Comparison of ENCODE assay signal across 16 cellular contexts in the genomic region with DNA sequence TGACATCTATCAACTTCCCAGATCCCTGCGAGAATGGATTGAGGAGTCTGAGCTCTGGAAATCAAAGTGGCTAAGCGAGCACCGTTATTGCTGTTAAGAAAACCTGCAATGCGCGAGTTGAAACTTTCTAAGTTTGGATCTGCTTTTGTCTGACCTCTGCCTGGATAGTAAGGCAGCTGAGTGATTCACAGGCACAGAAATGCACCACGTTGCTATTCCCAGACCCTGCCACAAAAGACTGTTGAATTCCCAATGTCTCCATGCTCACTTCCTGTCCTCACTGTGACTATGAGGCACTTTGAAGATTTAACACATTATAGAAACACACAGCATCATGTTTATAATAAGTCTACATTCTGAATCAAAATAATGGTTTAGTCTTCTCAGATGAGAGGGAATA. TPM values are rescaled to one million over a fixed set of nuclear protein-coding genes. Genes with fewer than 3 reads are reported as not detected.
A peak's percentile ranks its signal among the peaks of the same experiment; 100 is the strongest.
DNase-seq lines count a peak whose midpoint lies in the region; ATAC-seq and TF ChIP-seq lines count a peak whose summit lies in the region.
"Had no signal": no experiment of that assay in that cellular context is flagged by ENCODE, and none has a peak within 500 bp of the region (broad histone marks: within the 10 kb centered on the region; RNA-seq: fewer than 3 reads in every experiment).

No MANE protein-coding gene starts in this region.

- no peak overlapping the region for H3K4me3 ChIP-seq in fibroblast of mammary gland (ENCODE audit: control insufficient read depth, low read depth, low read length)
- H3K4me3 ChIP-seq in neural progenitor cell = no peak overlapping the region
- H3K4me3 ChIP-seq in colonic mucosa = no peak overlapping the region
- no peak overlapping the region for H3K4me3 ChIP-seq in gastroesophageal sphincter
- no peak overlapping the region for H3K4me3 ChIP-seq in left lung
- H3K4me3 ChIP-seq: BLaER1 treated with 17β-estradiol and CSF1 and Interleukin-3, amounts not matched to agents 10 nM and 100 nM had no signal

- no peaks in the 10 kb centered on the region for H3K36me3 Mint-ChIP-seq in neural progenitor cell

- no peak for TF ChIP-seq EP300 in gastroesophageal sphincter (IDR thresholded peaks at IDR 0.05)

- WGBS in gastroesophageal sphincter (ENCODE audit: low coverage in 1 of 2), 2 donors = 70% methylated on average over 6 of the region's 6 CpGs; no CpG with 5 or more reads in 1 of the 2 donors

- no peaks in the 10 kb centered on the region for H4K20me1 ChIP-seq in neural progenitor cell (ENCODE audit: low read depth)
- H4K20me1 ChIP-seq: BLaER1 treated with 17β-estradiol and CSF1 and Interleukin-3, amounts not matched to agents 10 nM and 100 nM had no signal

- peaks cover 9% of the 10 kb centered on the region for H3F3A ChIP-seq in neural progenitor cell (ENCODE audit: low read depth)

- peak overlapping the region; percentile 7 for H3K4me2 ChIP-seq in neural progenitor cell
- H3K4me2 ChIP-seq: BLaER1 treated with 17β-estradiol and CSF1 and Interleukin-3, amounts not matched to agents 10 nM and 100 nM had no signal

- H3K27ac Mint-ChIP-seq in neural progenitor cell = peak overlapping the region; percentile 75
- H3K27ac Mint-ChIP-seq: naive thymus-derived CD8-positive, alpha-beta T cell; progenitor cell of endocrine pancreas had no signal

- no peak overlapping the region for H3K4me3 Mint-ChIP-seq in neural progenitor cell
- H3K4me3 Mint-ChIP-seq: naive thymus-derived CD8-positive, alpha-beta T cell had no signal

- H3K27me3 ChIP-seq in neural progenitor cell (no peaks in the 10 kb centered on the region), colonic mucosa (no peaks in the 10 kb centered on the region), gastroesophageal sphincter (no peaks in the 10 kb centered on the region), left lung (no peaks in the 10 kb centered on the region)
- H3K27me3 ChIP-seq: BLaER1 treated with 17β-estradiol and CSF1 and Interleukin-3, amounts not matched to agents 10 nM and 100 nM had no signal

- peaks cover 3% of the 10 kb centered on the region for H3K9me3 Mint-ChIP-seq in neural progenitor cell

- ATAC-seq in gastroesophageal sphincter (no peak), left lung (no peak)
- ATAC-seq: naive thymus-derived CD8-positive, alpha-beta T cell had no signal

- in situ Hi-C loops in SK-MEL-5 (cut with HindIII; ENCODE audit: low pct_unique_long_range_greater_than_20kb, low sequenced_read_pairs) = no loop called here

- H3K9ac ChIP-seq in neural progenitor cell = no peak overlapping the region
- no peak overlapping the region for H3K9ac ChIP-seq in colonic mucosa (ENCODE audit: low read depth in 2 of 2, low read length in 2 of 2)
- H3K9ac ChIP-seq: BLaER1 treated with 17β-estradiol and CSF1 and Interleukin-3, amounts not matched to agents 10 nM and 100 nM had no signal

- peaks cover 18% of the 10 kb centered on the region for H3K4me1 Mint-ChIP-seq in neural progenitor cell

- intact Hi-C loops in colonic mucosa (cut with DNase I) (no loop called here), left lung (cut with DNase I) (no loop called here)

- TF ChIP-seq CTCF in fibroblast of mammary gland (conservative IDR thresholded peaks at IDR 0.05; ENCODE audit: control insufficient read depth, insufficient read depth, low read depth, low read length) = no peak
- TF ChIP-seq CTCF in neural progenitor cell (IDR thresholded peaks at IDR 0.05) = no peak
- TF ChIP-seq CTCF in colonic mucosa (IDR thresholded peaks at IDR 0.05) = no peak
- no peak for TF ChIP-seq CTCF in gastroesophageal sphincter (IDR thresholded peaks at IDR 0.05)
- TF ChIP-seq CTCF in left lung (IDR thresholded peaks at IDR 0.05) = no peak

- H3K27me3 Mint-ChIP-seq in neural progenitor cell (ENCODE audit: insufficient read depth, low read depth) = no peaks in the 10 kb centered on the region
- H3K27me3 Mint-ChIP-seq: progenitor cell of endocrine pancreas had no signal

- H3K36me3 ChIP-seq in neural progenitor cell (no peaks in the 10 kb centered on the region), colonic mucosa (no peaks in the 10 kb centered on the region), gastroesophageal sphincter (no peaks in the 10 kb centered on the region), left lung (no peaks in the 10 kb centered on the region)
- H3K36me3 ChIP-seq: BLaER1 treated with 17β-estradiol and CSF1 and Interleukin-3, amounts not matched to agents 10 nM and 100 nM had no signal

- DNase-seq in EH (ENCODE audit: low read depth) (peak; percentile 80), SK-MEL-5 (ENCODE audit: low read depth, low spot score) (peak; percentile 25), fibroblast of mammary gland (ENCODE audit: low read depth) (peak; percentile 22), neural progenitor cell (ENCODE audit: low spot score) (no peak), colonic mucosa (no peak), NCI-H2196 (lab: John Stamatoyannopoulos, UW; ENCODE audit: unreplicated experiment) (no peak), left lung (no peak)
- DNase-seq: activated gamma-delta T cell treated with Interleukin-2 at 50 U/mL for 16 hours; aorta; cortex of kidney; naive thymus-derived CD8-positive, alpha-beta T cell; NCI-H187 treated with DMSO at 0.1 percent for 48 hours; NCI-H510A had no signal

- peak overlapping the region; percentile 69 for H3K27ac ChIP-seq in neural progenitor cell
- H3K27ac ChIP-seq in colonic mucosa = no peak overlapping the region
- H3K27ac ChIP-seq in gastroesophageal sphincter = no peak overlapping the region
- no peak overlapping the region for H3K27ac ChIP-seq in left lung
- H3K27ac ChIP-seq: BLaER1 treated with 17β-estradiol and CSF1 and Interleukin-3, amounts not matched to agents 10 nM and 100 nM had no signal

- H2AFZ ChIP-seq in neural progenitor cell (replicated peaks) = peak overlapping the region; percentile 83

- TF ChIP-seq POLR2A in gastroesophageal sphincter (IDR thresholded peaks at IDR 0.05) = no peak

- no peaks in the 10 kb centered on the region for H3K79me2 ChIP-seq in neural progenitor cell (ENCODE audit: low read depth)

- H3K9me3 ChIP-seq in neural progenitor cell (ENCODE audit: low read depth) (no peaks in the 10 kb centered on the region), colonic mucosa (no peaks in the 10 kb centered on the region), gastroesophageal sphincter (no peaks in the 10 kb centered on the region), left lung (no peaks in the 10 kb centered on the region)

- H3K4me1 ChIP-seq in neural progenitor cell (peaks cover 13% of the 10 kb centered on the region), colonic mucosa (no peaks in the 10 kb centered on the region), gastroesophageal sphincter (no peaks in the 10 kb centered on the region), left lung (no peaks in the 10 kb centered on the region)

RNA-seq across cellular contexts. Expression of a gene that starts 27.1 kb away (rescaled TPM):
- 3.1 and 6.4 TPM in 2 replicates for total RNA-seq in SK-MEL-5 (2014; rRNA removed; shearing (Covaris generic))
- 4.6 and 6.6 TPM in 2 replicates for polyA plus RNA-seq in SK-MEL-5 (2015; cell fraction: cytosol; rRNA removed)
- 8.7 TPM in 2 replicates for polyA plus RNA-seq in SK-MEL-5 (2015; cell fraction: nucleus; rRNA removed)
- total RNA-seq in neural progenitor cell (ENCODE audit: low replicate concordance) = 2.0 and 2.5 TPM in 2 replicates
- total RNA-seq in colonic mucosa = 1 to 10 TPM in 1 of 2 donors, under 1 TPM in 1; 0.69 to 1.4 TPM
- total RNA-seq in gastroesophageal sphincter = 1 to 10 TPM in 2 of 4 donors, under 1 TPM in 2; 0.81 to 2.2 (median 1.4) TPM
- 1 to 10 TPM; 2.5 to 3.6 TPM for total RNA-seq in left lung

Comparison
In these comparisons a context has a peak if more than half of its experiments do, and no peak if none do; other contexts are left out.
1. DNase-seq: peak in EH (single experiment), SK-MEL-5 (single experiment) and fibroblast of mammary gland (single experiment); none in neural progenitor cell (single experiment), colonic mucosa (single experiment), NCI-H2196 (single experiment) and left lung (0 of 2).